ENCODE assay signal across 29 cellular contexts in the genomic region with DNA sequence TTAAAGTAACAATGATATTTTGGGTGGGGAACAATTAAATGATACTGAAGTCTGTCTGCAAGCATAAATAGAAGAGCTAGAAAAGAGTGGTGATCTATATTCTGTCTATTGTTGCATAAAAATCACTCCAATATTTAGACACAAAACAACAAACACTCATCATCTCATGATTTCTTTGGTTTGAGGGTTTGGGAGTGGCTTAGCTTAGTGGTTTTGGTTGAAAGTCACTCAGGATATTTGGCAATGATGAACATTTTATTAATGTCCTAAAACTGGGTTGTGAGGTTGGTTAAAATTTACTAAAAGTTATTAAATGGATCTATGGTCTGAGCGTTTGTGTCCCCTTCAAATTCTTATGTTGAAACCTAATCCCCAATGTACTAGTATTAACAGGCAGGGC. TPM values are rescaled to one million over a fixed set of nuclear protein-coding genes. Genes with fewer than 3 reads are reported as not detected.
"Had no signal": no experiment of that assay in that cellular context is flagged by ENCODE, and none has a peak within 500 bp of the region (broad histone marks: within the 10 kb centered on the region; RNA-seq: fewer than 3 reads in every experiment).

No MANE protein-coding gene starts in this region.

- H3K9me3 ChIP-seq: body of pancreas, neutrophil, ovary, thyroid gland, upper lobe of left lung, vagina had no signal

- H3K27me3 Mint-ChIP-seq: activated naive CD8-positive, alpha-beta T cell; naive B cell; progenitor cell of endocrine pancreas had no signal

- H3K27ac Mint-ChIP-seq: activated CD4-positive, alpha-beta T cell treated with anti-CD3 and anti-CD28 coated beads for 36 hours; activated naive CD8-positive, alpha-beta T cell; effector memory CD8-positive, alpha-beta T cell; naive B cell; nephron progenitor cell; progenitor cell of endocrine pancreas; stimulated activated memory B cell treated with anti-CD40 and anti-IgM and Interleukin-4, amounts not matched to agents 10 μg/mL and 1 μg/mL and 100 μg/mL, for 72 hours; stimulated activated naive CD8-positive, alpha-beta T cell treated with anti-CD3 and anti-CD28 coated beads, Interleukin-15, amount 100 ng/mL, for 72 hours had no signal

- H3K4me3 Mint-ChIP-seq: activated CD4-positive, alpha-beta T cell treated with anti-CD3 and anti-CD28 coated beads for 36 hours; activated naive CD8-positive, alpha-beta T cell; effector memory CD8-positive, alpha-beta T cell; naive B cell; nephron progenitor cell; stimulated activated memory B cell treated with anti-CD40 and anti-IgM and Interleukin-4, amounts not matched to agents 10 μg/mL and 1 μg/mL and 100 μg/mL, for 72 hours; stimulated activated naive CD8-positive, alpha-beta T cell treated with anti-CD3 and anti-CD28 coated beads, Interleukin-15, amount 100 ng/mL, for 72 hours had no signal

- H3K36me3 ChIP-seq: left ventricle myocardium inferior, neutrophil, ovary, thyroid gland, upper lobe of left lung, vagina had no signal

- H3K36me3 Mint-ChIP-seq: activated naive CD8-positive, alpha-beta T cell; naive B cell; stimulated activated memory B cell treated with anti-CD40 and anti-IgM and Interleukin-4, amounts not matched to agents 10 μg/mL and 1 μg/mL and 100 μg/mL, for 72 hours had no signal

- H3K4me1 Mint-ChIP-seq: activated CD4-positive, alpha-beta T cell treated with anti-CD3 and anti-CD28 coated beads for 36 hours; naive B cell; stimulated activated memory B cell treated with anti-CD40 and anti-IgM and Interleukin-4, amounts not matched to agents 10 μg/mL and 1 μg/mL and 100 μg/mL, for 72 hours; stimulated activated naive CD8-positive, alpha-beta T cell treated with anti-CD3 and anti-CD28 coated beads, Interleukin-15, amount 100 ng/mL, for 72 hours had no signal

- H3K9me3 Mint-ChIP-seq: nephron progenitor cell; stimulated activated naive CD8-positive, alpha-beta T cell treated with anti-CD3 and anti-CD28 coated beads, Interleukin-15, amount 100 ng/mL, for 72 hours had no signal

- DNase-seq: activated CD4-positive, alpha-beta T cell treated with anti-CD3 and anti-CD28 coated beads for 36 hours; activated CD4-positive, alpha-beta T cell treated with anti-CD3 and anti-CD28 coated beads, Interleukin-2, amount 50 U/mL, for 4 hours; activated CD4-positive, CD25-positive, alpha-beta regulatory T cell; activated effector memory CD4-positive, alpha-beta T cell treated with Interleukin-2 at 50 U/mL for 16 hours; activated naive CD4-positive, alpha-beta T cell treated with Interleukin-2 at 50 U/mL for 16 hours; activated T-cell treated with anti-CD3 and anti-CD28 coated beads for 4 hours; aorta; body of pancreas; cortex of kidney; effector memory CD8-positive, alpha-beta T cell; left ventricle myocardium inferior; naive B cell; nephron progenitor cell; ovary; retina; small intestine; stimulated activated CD4-positive, alpha-beta T cell treated with anti-CD3 and anti-CD28 coated beads, Interleukin-4, amount 100 ng/mL, for 24 hours; stimulated activated CD8-positive, alpha-beta memory T cell treated with anti-CD3 and anti-CD28 coated beads, Interleukin-4, amount 100 ng/mL, for 48 hours; stimulated activated naive CD8-positive, alpha-beta T cell treated with anti-CD3 and anti-CD28 coated beads, Interleukin-15, amount 100 ng/mL, for 72 hours; thyroid gland; upper lobe of left lung had no signal

- H3K4me1 ChIP-seq: left ventricle myocardium inferior, upper lobe of left lung had no signal

- ATAC-seq: activated CD4-positive, alpha-beta T cell treated with anti-CD3 and anti-CD28 coated beads for 36 hours; body of pancreas; effector memory CD8-positive, alpha-beta T cell; sciatic nerve; stimulated activated memory B cell treated with anti-CD40 and anti-IgM and Interleukin-4, amounts not matched to agents 10 μg/mL and 1 μg/mL and 100 μg/mL, for 72 hours; stimulated activated naive CD8-positive, alpha-beta T cell treated with anti-CD3 and anti-CD28 coated beads, Interleukin-15, amount 100 ng/mL, for 72 hours had no signal

- H3K27me3 ChIP-seq: body of pancreas, neutrophil, ovary, thyroid gland, upper lobe of left lung, vagina had no signal

- H3K4me3 ChIP-seq: body of pancreas, left ventricle myocardium inferior, lung, ovary, thyroid gland, upper lobe of left lung, vagina had no signal

- H3K27ac ChIP-seq: left ventricle myocardium inferior, neutrophil, ovary, thyroid gland, upper lobe of left lung, vagina had no signal

RNA-seq across cellular contexts. Expression of a gene that starts 54.7 kb away (rescaled TPM):
- total RNA-seq: T-helper 1 cell treated with Interleukin-12 subunit alpha and Interleukin-12 subunit beta and Interleukin-4 antibody, amounts not matched to agents 30 ng/mL and 1 ng/mL, for 36 hours had no signal
